16 cellular contexts compared by ENCODE assay signal in genomic region chr13:21077360-21078353, GRCh38. TPM values are rescaled to one million over a fixed set of nuclear protein-coding genes. Genes with fewer than 3 reads are reported as not detected.
DNase-seq lines count a peak whose midpoint lies in the region; ATAC-seq, FAIRE-seq and TF ChIP-seq lines count a peak whose summit lies in the region.
"Had no signal": no experiment of that assay in that cellular context is flagged by ENCODE, and none has a peak within 500 bp of the region (broad histone marks: within the 10 kb centered on the region; RNA-seq: fewer than 3 reads in every experiment).

No MANE protein-coding gene starts in this region.

- intact Hi-C loops in endothelial cell of umbilical vein (cut with micrococcal nuclease) = loop anchor here (5.0 kb wide), 1 partner anchor 80 kb away; no protein-coding TSS in a partner anchor

- no peak overlapping the region for H3K4ac ChIP-seq in neuronal stem cell (ENCODE audit: low read length)

- H3K14ac ChIP-seq in neuronal stem cell (ENCODE audit: low read length) = no peak overlapping the region

- peak overlapping the region; percentile 78 for H2BK12ac ChIP-seq in neuronal stem cell (ENCODE audit: low read length)

- H2BK120ac ChIP-seq in neuronal stem cell (ENCODE audit: low read depth, low read length) = no peak overlapping the region

- H3K9ac ChIP-seq in endothelial cell of umbilical vein (replicated peaks; ENCODE audit: extremely low read depth, insufficient read depth, low read length) (no peak overlapping the region), neuronal stem cell (ENCODE audit: low read depth, low read length, poor library complexity) (no peak overlapping the region)

- H4K91ac ChIP-seq in neuronal stem cell (ENCODE audit: low read depth, low read length, poor library complexity) = no peak overlapping the region

- no peaks in the 10 kb centered on the region for H3K79me2 ChIP-seq in endothelial cell of umbilical vein (ENCODE audit: control insufficient read depth, insufficient read depth, low read length)

- no peak overlapping the region for H3K4me3 ChIP-seq in HEK293 (ENCODE audit: low read depth, low read length)
- no peak overlapping the region for H3K4me3 ChIP-seq in endothelial cell of umbilical vein (replicated peaks in 1 of 3; ENCODE audit: insufficient read depth in 1 of 3, low read depth in 1 of 3, low read length in 3 of 3)
- peak overlapping the region in 1 of 2 donors; percentile 32 for H3K4me3 ChIP-seq in neuronal stem cell (ENCODE audit: low read length in 2 of 2)
- H3K4me3 ChIP-seq in Peyer's patch = no peak overlapping the region
- H3K4me3 ChIP-seq: ascending aorta, colonic mucosa, gastrocnemius medialis, vagina had no signal

- dilution Hi-C loops in endothelial cell of umbilical vein (cut with MboI; ENCODE audit: extremely low pct_ligation_motif_present, low sequenced_read_pairs) = no loop called here

- H3K9me3 ChIP-seq in HEK293 (ENCODE audit: control insufficient read depth, insufficient read depth, low read depth, low read length) (no peaks in the 10 kb centered on the region), endothelial cell of umbilical vein (replicated peaks; ENCODE audit: control insufficient read depth, insufficient read depth, low read length) (no peaks in the 10 kb centered on the region), neuronal stem cell (replicated peaks in 1 of 2; ENCODE audit: control insufficient read depth in 2 of 2, insufficient read depth in 1 of 2, low read depth in 1 of 2, low read length in 2 of 2) (no peaks in the 10 kb centered on the region), Peyer's patch (no peaks in the 10 kb centered on the region)
- H3K9me3 ChIP-seq: ascending aorta, colonic mucosa, gastrocnemius medialis, vagina had no signal

- CTCF ChIA-PET in activated CD8-positive, alpha-beta memory T cell treated with anti-CD3 and anti-CD28 coated beads, Interleukin-2, amount 10 ng/mL, durations not matched to agents 7 days and 5 days (lab: Charles Lee) = no interaction called here
- CTCF ChIA-PET in HEK293 (lab: Yijun Ruan, JAX) (no interaction called here), endothelial cell of umbilical vein (lab: Charles Lee) (interaction anchor here (1.4 to 2.1 kb wide), 4 partner anchors 14 to 134 kb away, joined by 4 to 6 read pairs (median 4); partner anchors contain the start of genes MRPL57 and SKA3)

- H3K4me2 ChIP-seq in endothelial cell of umbilical vein (ENCODE audit: insufficient read depth, low read length) = no peak overlapping the region
- no peak overlapping the region for H3K4me2 ChIP-seq in neuronal stem cell (ENCODE audit: insufficient read depth, low read length, poor library complexity, severe bottlenecking)

- H3K4me1 ChIP-seq in HEK293 (ENCODE audit: control insufficient read depth, insufficient read depth, low read length) = 0 out of 2 replicates have a peak, but pooled peaks cover 6% of the 10 kb centered on the region
- peaks cover 42% of the 10 kb centered on the region for H3K4me1 ChIP-seq in endothelial cell of umbilical vein (ENCODE audit: control insufficient read depth, extremely low read depth, insufficient read depth, low read length)
- peaks cover 0 to 2% of the 10 kb centered on the region in 2 donors for H3K4me1 ChIP-seq in neuronal stem cell (ENCODE audit: control insufficient read depth in 2 of 2, insufficient read depth in 1 of 2, low read depth in 1 of 2, low read length in 2 of 2)
- H3K4me1 ChIP-seq in Peyer's patch = peaks cover 0 to 4% (median 0%) of the 10 kb centered on the region in 4 donors
- H3K4me1 ChIP-seq: colonic mucosa had no signal

- H3K27ac Mint-ChIP-seq in activated CD8-positive, alpha-beta memory T cell treated with anti-CD3 and anti-CD28 coated beads, Interleukin-2, amount 10 ng/mL, durations not matched to agents 7 days and 5 days = peak overlapping the region; percentile 54

- no peaks in the 10 kb centered on the region for H3K27me3 ChIP-seq in endothelial cell of umbilical vein (ENCODE audit: control insufficient read depth in 2 of 2, insufficient read depth in 2 of 2, low read length in 2 of 2)
- peaks cover 0 to 9% (median 0%) of the 10 kb centered on the region in 3 experiments for H3K27me3 ChIP-seq in neuronal stem cell (ENCODE audit: control insufficient read depth in 3 of 3, insufficient read depth in 3 of 3, low read depth in 1 of 3, low read length in 3 of 3)
- H3K27me3 ChIP-seq in Peyer's patch = peaks cover 0 to 6% of the 10 kb centered on the region in 2 donors
- H3K27me3 ChIP-seq: ascending aorta, gastrocnemius medialis, vagina had no signal

- no peaks in the 10 kb centered on the region for H3K36me3 Mint-ChIP-seq in activated CD8-positive, alpha-beta memory T cell treated with anti-CD3 and anti-CD28 coated beads, Interleukin-2, amount 10 ng/mL, durations not matched to agents 7 days and 5 days

- H3K9me3 Mint-ChIP-seq in activated CD8-positive, alpha-beta memory T cell treated with anti-CD3 and anti-CD28 coated beads, Interleukin-2, amount 10 ng/mL, durations not matched to agents 7 days and 5 days (ENCODE audit: low read depth) = no peaks in the 10 kb centered on the region

- no peaks in the 10 kb centered on the region for H4K20me1 ChIP-seq in endothelial cell of umbilical vein (replicated peaks; ENCODE audit: control insufficient read depth, extremely low read depth, insufficient read depth, low read length)

- peaks cover 21% of the 10 kb centered on the region for H3K27me3 Mint-ChIP-seq in activated CD8-positive, alpha-beta memory T cell treated with anti-CD3 and anti-CD28 coated beads, Interleukin-2, amount 10 ng/mL, durations not matched to agents 7 days and 5 days

- BruUV-seq in endothelial cell of umbilical vein (replicated peaks; lab: Mats Ljungman, UMichigan) = no TSS peak

- H4K8ac ChIP-seq in neuronal stem cell (ENCODE audit: low read depth, low read length) = no peak overlapping the region

- TF ChIP-seq POLR2A in endothelial cell of umbilical vein (IDR thresholded peaks at IDR 0.05; ENCODE audit: low read depth, low read length) = no peak
- no peak for TF ChIP-seq POLR2A in Peyer's patch (IDR thresholded peaks at IDR 0.05)

- POLR2A ChIA-PET in HEK293 (lab: Yijun Ruan, JAX) (no interaction called here), endothelial cell of umbilical vein (lab: Charles Lee) (interaction anchor here (1.1 kb wide), 1 partner anchor 19 kb away, joined by 3 read pairs; no protein-coding TSS in a partner anchor)

- no CpG with 5 or more reads among the region's 37 CpGs for WGBS in neuronal stem cell (ENCODE audit: extremely low coverage in 2 of 2, insufficient read length in 2 of 2, insufficient replicate concordance in 1 of 2), 2 donors

- no peaks in the 10 kb centered on the region for H3K9me1 ChIP-seq in endothelial cell of umbilical vein (replicated peaks; ENCODE audit: control insufficient read depth, extremely low read depth, insufficient read depth, low read length)

- no peaks in the 10 kb centered on the region for H3K36me3 ChIP-seq in HEK293 (ENCODE audit: control insufficient read depth in 2 of 2, insufficient read depth in 1 of 2, low read length in 2 of 2)
- no peaks in the 10 kb centered on the region for H3K36me3 ChIP-seq in endothelial cell of umbilical vein (ENCODE audit: control insufficient read depth in 2 of 2, extremely low read depth in 1 of 2, insufficient read depth in 2 of 2, low read length in 2 of 2)
- H3K36me3 ChIP-seq in neuronal stem cell (replicated peaks in 1 of 2; ENCODE audit: control insufficient read depth in 2 of 2, insufficient read depth in 2 of 2, low read length in 2 of 2) = no peaks in the 10 kb centered on the region
- no peaks in the 10 kb centered on the region for H3K36me3 ChIP-seq in Peyer's patch
- H3K36me3 ChIP-seq: ascending aorta, colonic mucosa, gastrocnemius medialis, vagina had no signal

- peak overlapping the region; percentile 86 for H2AK5ac ChIP-seq in neuronal stem cell (ENCODE audit: low read depth, low read length)

- no peaks in the 10 kb centered on the region for H3K79me1 ChIP-seq in neuronal stem cell (ENCODE audit: low read depth, low read length)

- H3K27ac ChIP-seq in HEK293 (ENCODE audit: extremely low read depth, low read depth, low read length) (no peak overlapping the region), endothelial cell of umbilical vein (ENCODE audit: insufficient read depth, low read depth, low read length) (no peak overlapping the region), neuronal stem cell (replicated peaks; ENCODE audit: low read length) (no peak overlapping the region), Peyer's patch (peak overlapping the region in 1 of 4 donors; percentile 31)
- H3K27ac ChIP-seq: colonic mucosa, gastrocnemius medialis, vagina had no signal

- H3K4me1 Mint-ChIP-seq in activated CD8-positive, alpha-beta memory T cell treated with anti-CD3 and anti-CD28 coated beads, Interleukin-2, amount 10 ng/mL, durations not matched to agents 7 days and 5 days = peaks cover 17% of the 10 kb centered on the region

- TF ChIP-seq CTCF in HEK293 (tag by site-specific recombination; IDR thresholded peaks at IDR 0.05) = no peak
- no peak for TF ChIP-seq CTCF in endothelial cell of umbilical vein (IDR thresholded peaks at IDR 0.05; ENCODE audit: extremely low read depth in 1 of 2, insufficient read depth in 1 of 2, low read depth in 1 of 2, low read length in 2 of 2)
- TF ChIP-seq CTCF in Peyer's patch (IDR thresholded peaks at IDR 0.05) = no peak

- peak; percentile 34 for DNase-seq in activated CD8-positive, alpha-beta memory T cell treated with anti-CD3 and anti-CD28 coated beads, Interleukin-2, amount 10 ng/mL, durations not matched to agents 7 days and 5 days
- DNase-seq in activated CD8-positive, alpha-beta memory T cell treated with anti-CD3 and anti-CD28 coated beads, Interleukin-2, amount 50 U/mL, for 4 hours = no peak
- DNase-seq in endothelial cell of umbilical vein (ENCODE audit: low read depth, low spot score) (no peak), neuronal stem cell (ENCODE audit: low spot score) (no peak), hypothalamus (lab: John Stamatoyannopoulos, UW) (no peak), Peyer's patch (no peak)
- DNase-seq: activated CD4-positive, alpha-beta T cell treated with anti-CD3 and anti-CD28 coated beads, Interleukin-2, amount 50 U/mL, for 1 hour; colonic mucosa; gastrocnemius medialis; Karpas-422; left ventricle myocardium superior; NCI-H1417 treated with DMSO at 0.1 percent for 48 hours had no signal

- H2BK15ac ChIP-seq in neuronal stem cell (ENCODE audit: low read length) = peak overlapping the region; percentile 86

- peak overlapping the region; percentile 67 for H2BK5ac ChIP-seq in neuronal stem cell (ENCODE audit: low read length)

- H2AFZ ChIP-seq in endothelial cell of umbilical vein (ENCODE audit: low read depth, low read length) (peak overlapping the region; percentile 13), neuronal stem cell (ENCODE audit: low read length) (no peak overlapping the region)

- ATAC-seq in activated CD8-positive, alpha-beta memory T cell treated with anti-CD3 and anti-CD28 coated beads, Interleukin-2, amount 10 ng/mL, durations not matched to agents 7 days and 5 days = no peak
- no peak for ATAC-seq in GM21737 (IDR thresholded peaks at IDR 0.05; ENCODE audit: unreplicated experiment)
- ATAC-seq: gastrocnemius medialis, left ventricle myocardium superior had no signal

- no peak overlapping the region for H3K23ac ChIP-seq in neuronal stem cell (ENCODE audit: low read depth, low read length, poor library complexity)

- H3K4me3 Mint-ChIP-seq in activated CD8-positive, alpha-beta memory T cell treated with anti-CD3 and anti-CD28 coated beads, Interleukin-2, amount 10 ng/mL, durations not matched to agents 7 days and 5 days = no peak overlapping the region

- H3K18ac ChIP-seq in neuronal stem cell (ENCODE audit: low read length) = peak overlapping the region; percentile 95

- FAIRE-seq in endothelial cell of umbilical vein (lab: Jason Lieb, UNC) = no peak

RNA-seq across cellular contexts. Expression of gene LATS2, which starts 16.3 kb away (rescaled TPM):
- total RNA-seq in activated CD8-positive, alpha-beta memory T cell treated with anti-CD3 and anti-CD28 coated beads, Interleukin-2, amount 10 ng/mL, durations not matched to agents 7 days and 5 days = 1 to 10 TPM; 2.8 to 4.7 TPM
- total RNA-seq in endothelial cell of umbilical vein = 65.7 and 67.6 TPM in 2 replicates
- 25.4 and 33.5 TPM in 2 replicates for polyA plus RNA-seq in endothelial cell of umbilical vein
- polyA plus RNA-seq in endothelial cell of umbilical vein (2011; cell fraction: cytosol; rRNA removed) = 27.0 and 33.0 TPM in 2 replicates
- polyA plus RNA-seq in endothelial cell of umbilical vein (2011; cell fraction: nucleus; rRNA removed) = 42.0 and 42.2 TPM in 2 replicates
- polyA plus RNA-seq in endothelial cell of umbilical vein (2012) = 48.9 and 49.6 TPM in 2 replicates
- polyA minus RNA-seq in endothelial cell of umbilical vein = 44.9 and 45.7 TPM in 2 replicates
- 17.7 TPM for polyA minus RNA-seq in endothelial cell of umbilical vein (2011; cell fraction: cytosol; rRNA and poly(A)+ RNA removed)
- 33.7 and 49.2 TPM in 2 replicates for polyA minus RNA-seq in endothelial cell of umbilical vein (2011; cell fraction: nucleus; rRNA and poly(A)+ RNA removed)
- 13.5 TPM for polyA plus RNA-seq in neuronal stem cell (2013, experiment 1 of 2)
- 14.1 TPM for polyA plus RNA-seq in neuronal stem cell (2013, experiment 2 of 2)
- total RNA-seq in Peyer's patch = 1 to 10 TPM; 3.7 to 9.9 (median 6.5) TPM
